In genomic region chr18:21270453-21270852, GRCh38 we compare ENCODE assay signal across 19 cellular contexts. TPM values are rescaled to one million over a fixed set of nuclear protein-coding genes. Genes with fewer than 3 reads are reported as not detected.
DNase-seq lines count a peak whose midpoint lies in the region; ATAC-seq and TF ChIP-seq lines count a peak whose summit lies in the region.
"Had no signal": no experiment of that assay in that cellular context is flagged by ENCODE, and none has a peak within 500 bp of the region (broad histone marks: within the 10 kb centered on the region; RNA-seq: fewer than 3 reads in every experiment).

No MANE protein-coding gene starts in this region.

- H3K4me3 Mint-ChIP-seq in neural crest cell (no peak overlapping the region), T-helper 17 cell (no peak overlapping the region)
- no peak overlapping the region for H3K4me3 Mint-ChIP-seq in natural killer cell treated with Interleukin-12 subunit alpha and Interleukin-12 subunit beta and Interleukin-15 and Interleukin-18, amount 100 ng/mL, for 72 hours
- H3K4me3 Mint-ChIP-seq: stimulated activated naive CD8-positive, alpha-beta T cell treated with anti-CD3 and anti-CD28 coated beads, Interleukin-15, Interleukin-2, amounts not matched to agents 100 ng/mL and 50 ng/mL, for 24 hours had no signal

- H3K4me1 Mint-ChIP-seq in neural crest cell, result peaks cover 48% of the 10 kb centered on the region
- H3K4me1 Mint-ChIP-seq in T-helper 17 cell, result no peaks in the 10 kb centered on the region
- H3K4me1 Mint-ChIP-seq in natural killer cell treated with Interleukin-12 subunit alpha and Interleukin-12 subunit beta and Interleukin-15 and Interleukin-18, amount 100 ng/mL, for 72 hours (ENCODE audit: low read depth in 2 of 2), result no peaks in the 10 kb centered on the region

- H3K4me3 ChIP-seq in GM23248, result no peak overlapping the region
- H3K4me3 ChIP-seq in fibroblast of mammary gland (ENCODE audit: control insufficient read depth, low read depth, low read length), result no peak overlapping the region
- no peak overlapping the region for H3K4me3 ChIP-seq in SJCRH30
- H3K4me3 ChIP-seq: upper lobe of right lung had no signal

- no peak for ATAC-seq in T-helper 17 cell
- no peak for ATAC-seq in natural killer cell treated with Interleukin-12 subunit alpha and Interleukin-12 subunit beta and Interleukin-15 and Interleukin-18, amount 100 ng/mL, for 72 hours
- ATAC-seq: upper lobe of right lung had no signal

- H3K9me3 ChIP-seq in GM23248 (ENCODE audit: low read depth) (no peaks in the 10 kb centered on the region), T-helper 17 cell (ENCODE audit: control insufficient read depth, low read length, poor library complexity, severe bottlenecking) (no peaks in the 10 kb centered on the region), SJCRH30 (replicated peaks) (no peaks in the 10 kb centered on the region)
- H3K9me3 ChIP-seq: upper lobe of right lung had no signal

- in situ Hi-C loops in GM23248 (cut with MboI), result no loop called here

- H3K27me3 ChIP-seq in GM23248 (replicated peaks; ENCODE audit: insufficient read depth) (no peaks in the 10 kb centered on the region), SJCRH30 (no peaks in the 10 kb centered on the region)
- H3K27me3 ChIP-seq: upper lobe of right lung had no signal

- H3K27me3 Mint-ChIP-seq in neural crest cell (ENCODE audit: low read depth) (no peaks in the 10 kb centered on the region), T-helper 17 cell (peaks cover 19% of the 10 kb centered on the region)
- peaks cover 2 to 11% of the 10 kb centered on the region in 2 donors for H3K27me3 Mint-ChIP-seq in natural killer cell treated with Interleukin-12 subunit alpha and Interleukin-12 subunit beta and Interleukin-15 and Interleukin-18, amount 100 ng/mL, for 72 hours
- H3K27me3 Mint-ChIP-seq: stimulated activated naive CD8-positive, alpha-beta T cell treated with anti-CD3 and anti-CD28 coated beads, Interleukin-15, Interleukin-2, amounts not matched to agents 100 ng/mL and 50 ng/mL, for 24 hours had no signal

- H2AFZ ChIP-seq in GM23248, result no peak overlapping the region

- peaks cover 3% of the 10 kb centered on the region for H3K9me3 Mint-ChIP-seq in neural crest cell
- H3K9me3 Mint-ChIP-seq in natural killer cell treated with Interleukin-12 subunit alpha and Interleukin-12 subunit beta and Interleukin-15 and Interleukin-18, amount 100 ng/mL, for 72 hours, result no peaks in the 10 kb centered on the region
- H3K9me3 Mint-ChIP-seq: stimulated activated naive CD8-positive, alpha-beta T cell treated with anti-CD3 and anti-CD28 coated beads, Interleukin-15, Interleukin-2, amounts not matched to agents 100 ng/mL and 50 ng/mL, for 24 hours had no signal

- WGBS in GM23248 (ENCODE audit: low coverage in 1 of 2, low lambda C conversion rate in 2 of 2, missing lambda C conversion rate in 2 of 2), 2 experiments, result 87 to 89% methylated on average over 3 of the region's 3 CpGs

- H3K36me3 Mint-ChIP-seq in neural crest cell (ENCODE audit: low read depth) (peaks cover 3% of the 10 kb centered on the region), T-helper 17 cell (ENCODE audit: low read depth) (no peaks in the 10 kb centered on the region)
- no peaks in the 10 kb centered on the region for H3K36me3 Mint-ChIP-seq in natural killer cell treated with Interleukin-12 subunit alpha and Interleukin-12 subunit beta and Interleukin-15 and Interleukin-18, amount 100 ng/mL, for 72 hours

- H3K4me1 ChIP-seq in GM23248 (ENCODE audit: insufficient read depth) (no peaks in the 10 kb centered on the region), SJCRH30 (no peaks in the 10 kb centered on the region)
- H3K4me1 ChIP-seq: upper lobe of right lung had no signal

- H3K27ac Mint-ChIP-seq in neural crest cell (ENCODE audit: unreplicated experiment) (peak overlapping the region; percentile 1), T-helper 17 cell (no peak overlapping the region)
- H3K27ac Mint-ChIP-seq in natural killer cell treated with Interleukin-12 subunit alpha and Interleukin-12 subunit beta and Interleukin-15 and Interleukin-18, amount 100 ng/mL, for 72 hours, result no peak overlapping the region
- H3K27ac Mint-ChIP-seq: stimulated activated naive CD8-positive, alpha-beta T cell treated with anti-CD3 and anti-CD28 coated beads, Interleukin-15, Interleukin-2, amounts not matched to agents 100 ng/mL and 50 ng/mL, for 24 hours had no signal

- H3K36me3 ChIP-seq in GM23248 (ENCODE audit: low read depth), result no peaks in the 10 kb centered on the region
- no peaks in the 10 kb centered on the region for H3K36me3 ChIP-seq in SJCRH30
- H3K36me3 ChIP-seq: upper lobe of right lung had no signal

- H3K27ac ChIP-seq in GM23248 (no peak overlapping the region), SJCRH30 (no peak overlapping the region)
- H3K27ac ChIP-seq: upper lobe of right lung had no signal

- no peaks in the 10 kb centered on the region for H3K79me2 ChIP-seq in GM23248 (ENCODE audit: insufficient read depth)

- no peaks in the 10 kb centered on the region for H3F3A ChIP-seq in GM23248 (ENCODE audit: insufficient read depth)

- no peaks in the 10 kb centered on the region for H4K20me1 ChIP-seq in GM23248 (ENCODE audit: insufficient read depth)

- H3K4me2 ChIP-seq in GM23248 (ENCODE audit: unreplicated experiment), result no peak overlapping the region

- peak; percentile 60 for DNase-seq in GM23248
- DNase-seq in amniotic epithelial cell (ENCODE audit: low read depth), result peak; percentile 76
- peak; percentile 93 for DNase-seq in fibroblast of mammary gland (ENCODE audit: low read depth)
- no peak for DNase-seq in neural crest cell (ENCODE audit: low read depth, low spot score)
- no peak for DNase-seq in T-helper 17 cell
- DNase-seq in natural killer cell treated with Interleukin-12 subunit alpha and Interleukin-12 subunit beta and Interleukin-15 and Interleukin-18, amount 100 ng/mL, for 72 hours (ENCODE audit: low spot score), result no peak
- DNase-seq in occipital lobe (lab: John Stamatoyannopoulos, UW), result no peak
- DNase-seq in SJCRH30, result no peak
- DNase-seq: activated CD4-positive, alpha-beta T cell treated with anti-CD3 and anti-CD28 coated beads, Interleukin-2, amount 50 U/mL, for 4 hours; activated naive CD4-positive, alpha-beta T cell treated with anti-CD3 and anti-CD28 coated beads, Interleukin-2, amount 50 U/mL, for 16 hours; caudate nucleus; effector CD4-positive, alpha-beta T cell; midbrain; NCI-H1048; NCI-H2029; NCI-H446 treated with DMSO at 0.1 percent for 48 hours; RPMI8226; upper lobe of right lung had no signal

- TF ChIP-seq CTCF in fibroblast of mammary gland (conservative IDR thresholded peaks at IDR 0.05; ENCODE audit: control insufficient read depth, insufficient read depth, low read depth, low read length) (no peak), neural crest cell (conservative IDR thresholded peaks at IDR 0.05) (no peak)

- H3K9ac ChIP-seq in GM23248, result no peak overlapping the region

- no peaks in the 10 kb centered on the region for H3K9me2 ChIP-seq in GM23248 (ENCODE audit: insufficient read depth)

RNA-seq across cellular contexts. Expression of gene GREB1L, which starts 28.4 kb away (rescaled TPM):
- total RNA-seq in GM23248 (2014; rRNA removed; shearing (Covaris generic)), result 3.0 and 3.3 TPM in 2 replicates
- polyA plus RNA-seq in GM23248 (2016; fragmentation: Nextera tagmentation; extraction: Ambion mirVana), result 1.2 and 1.9 TPM in 2 replicates
- total RNA-seq in neural crest cell (74.8 and 80.5 TPM in 2 replicates), T-helper 17 cell (not detected), occipital lobe (0.31 TPM)
- total RNA-seq in natural killer cell treated with Interleukin-12 subunit alpha and Interleukin-12 subunit beta and Interleukin-15 and Interleukin-18, amount 100 ng/mL, for 72 hours, result not detected
- total RNA-seq in SJCRH30 (2014; rRNA removed; shearing (Covaris generic)), result not detected in 2 replicates

Comparison
In these comparisons a context has a peak if more than half of its experiments do, and no peak if none do; other contexts are left out.
1. DNase-seq: peak in GM23248 (single experiment), amniotic epithelial cell (single experiment) and fibroblast of mammary gland (single experiment); none in neural crest cell (single experiment), T-helper 17 cell (0 of 3), natural killer cell treated with Interleukin-12 subunit alpha and Interleukin-12 subunit beta and Interleukin-15 and Interleukin-18, amount 100 ng/mL, for 72 hours (single experiment), occipital lobe (single experiment) and SJCRH30 (0 of 2).
2. RNA of gene GREB1L, which starts 28.4 kb away (total RNA-seq): 74.8 to 80.5 TPM in neural crest cell; 3.0 to 3.3 TPM in GM23248, 0.31 TPM in occipital lobe (single experiment), not detected in T-helper 17 cell, not detected in natural killer cell treated with Interleukin-12 subunit alpha and Interleukin-12 subunit beta and Interleukin-15 and Interleukin-18, amount 100 ng/mL, for 72 hours and not detected in SJCRH30; every median in the first group is over 10 times any median in the second.